ENCODE assay signal across 1 cellular context in the genomic region with DNA sequence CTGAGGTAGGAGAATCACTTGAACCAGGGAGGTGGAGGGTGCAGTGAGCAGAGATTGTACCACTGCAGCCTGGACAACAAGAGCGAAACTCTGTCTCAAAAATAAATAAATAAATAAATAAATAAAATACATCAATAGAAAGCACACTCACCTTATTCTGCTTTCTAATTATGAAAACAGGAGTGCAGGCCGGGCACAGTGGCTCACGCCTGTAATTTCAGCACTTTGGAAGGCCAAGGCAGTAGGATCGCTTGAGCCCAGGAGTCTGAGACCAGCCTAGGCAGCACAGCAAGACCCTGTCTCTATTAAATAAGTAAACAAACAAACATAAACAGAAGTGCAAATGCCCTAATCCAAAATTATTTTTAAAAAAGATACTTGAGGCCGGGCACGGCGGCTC.
TF ChIP-seq lines count a peak whose summit lies in the region.

No MANE protein-coding gene starts in this region.

TF ChIP-seq in SK-N-SH, 30 proteins besides CTCF, POLR2A, EP300 and RAD21 (continued from another document):
- TF ChIP-seq, protein P1, sequence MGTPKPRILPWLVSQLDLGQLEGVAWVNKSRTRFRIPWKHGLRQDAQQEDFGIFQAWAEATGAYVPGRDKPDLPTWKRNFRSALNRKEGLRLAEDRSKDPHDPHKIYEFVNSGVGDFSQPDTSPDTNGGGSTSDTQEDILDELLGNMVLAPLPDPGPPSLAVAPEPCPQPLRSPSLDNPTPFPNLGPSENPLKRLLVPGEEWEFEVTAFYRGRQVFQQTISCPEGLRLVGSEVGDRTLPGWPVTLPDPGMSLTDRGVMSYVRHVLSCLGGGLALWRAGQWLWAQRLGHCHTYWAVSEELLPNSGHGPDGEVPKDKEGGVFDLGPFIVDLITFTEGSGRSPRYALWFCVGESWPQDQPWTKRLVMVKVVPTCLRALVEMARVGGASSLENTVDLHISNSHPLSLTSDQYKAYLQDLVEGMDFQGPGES (IDR thresholded peaks at IDR 0.05; ENCODE audit: low read depth, low read length): no peak
- TF ChIP-seq JUND (IDR thresholded peaks at IDR 0.05): no peak
- no peak for TF ChIP-seq MXI1 (IDR thresholded peaks at IDR 0.05; ENCODE audit: low read depth, low read length)
